ENCODE assay signal across 8 cellular contexts in genomic region chr9:13427587-13427986, GRCh38.
DNase-seq lines count a peak whose midpoint lies in the region; ATAC-seq and TF ChIP-seq lines count a peak whose summit lies in the region.

No MANE protein-coding gene starts in this region.

- ATAC-seq in RWPE2 (ENCODE audit: low read depth) = no peak
- no peak for ATAC-seq in GM18502 (IDR thresholded peaks at IDR 0.05; ENCODE audit: poor library complexity, unreplicated experiment)

- no peaks in the 10 kb centered on the region for H3K9me3 ChIP-seq in RWPE2 (ENCODE audit: severe bottlenecking)

- no peaks in the 10 kb centered on the region for H3K4me1 ChIP-seq in RWPE2 (ENCODE audit: insufficient read depth, poor library complexity, severe bottlenecking)

- no peaks in the 10 kb centered on the region for H3K27me3 ChIP-seq in RWPE2 (ENCODE audit: insufficient read depth, poor library complexity, severe bottlenecking)

- no peak overlapping the region for H3K27ac ChIP-seq in RWPE2 (ENCODE audit: poor library complexity, severe bottlenecking)

- H3K36me3 ChIP-seq in RWPE2 (ENCODE audit: low read depth) = no peaks in the 10 kb centered on the region

- peak; percentile 51 for TF ChIP-seq CTCF in LNCaP clone FGC (IDR thresholded peaks at IDR 0.05; ENCODE audit: control insufficient read depth, extremely low read depth, insufficient read depth)
- TF ChIP-seq CTCF in RWPE2 (IDR thresholded peaks at IDR 0.05; ENCODE audit: poor library complexity, severe bottlenecking) = peak; percentile 88

- DNase-seq in DMS79 treated with DMSO at 0.1 percent for 48 hours (lab: John Stamatoyannopoulos, UW) (peak; percentile 91), LNCaP clone FGC (ENCODE audit: low read depth) (peak; percentile 36), RWPE2 (ENCODE audit: low spot score) (no peak), fibroblast of peridontal ligament (ENCODE audit: extremely low read depth) (peak; percentile 80), pons (ENCODE audit: low spot score) (peak; percentile 85), activated gamma-delta T cell treated with Interleukin-2 at 50 U/mL for 16 hours (no peak), ureter (ENCODE audit: low spot score) (no peak)

- H3K4me3 ChIP-seq in LNCaP clone FGC (ENCODE audit: low read depth, low read length) = no peak overlapping the region
- no peak overlapping the region for H3K4me3 ChIP-seq in RWPE2 (ENCODE audit: severe bottlenecking)

Comparison
In these comparisons a context has a peak if more than half of its experiments do, and no peak if none do; other contexts are left out.
1. DNase-seq: peak in DMS79 treated with DMSO at 0.1 percent for 48 hours (single experiment), LNCaP clone FGC (single experiment), fibroblast of peridontal ligament (single experiment) and pons (single experiment); none in RWPE2 (single experiment), activated gamma-delta T cell treated with Interleukin-2 at 50 U/mL for 16 hours (single experiment) and ureter (single experiment).